1 cellular context compared by ENCODE assay signal in the genomic region with DNA sequence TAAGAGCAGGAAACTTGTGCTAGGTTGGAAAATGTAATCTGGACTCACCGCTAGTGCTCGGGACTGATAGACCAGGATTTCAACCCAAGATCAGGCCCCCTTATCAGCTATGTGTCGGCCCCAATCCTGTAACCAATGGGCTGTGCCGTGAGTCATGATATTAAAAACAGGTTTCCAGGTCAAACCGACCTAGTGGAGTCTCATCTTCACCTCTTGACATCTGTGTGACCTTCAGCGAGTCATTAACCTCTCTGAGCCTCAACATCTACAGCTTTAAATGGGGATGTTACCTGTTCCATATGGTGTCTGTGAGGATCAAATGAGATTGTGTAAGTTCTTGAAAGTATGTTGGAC.
TF ChIP-seq lines count a peak whose summit lies in the region.

No MANE protein-coding gene starts in this region.

TF ChIP-seq in K562, 482 proteins besides CTCF, POLR2A, EP300 and RAD21 (continued from another document and continues in another):
- TF ChIP-seq, protein P1, sequence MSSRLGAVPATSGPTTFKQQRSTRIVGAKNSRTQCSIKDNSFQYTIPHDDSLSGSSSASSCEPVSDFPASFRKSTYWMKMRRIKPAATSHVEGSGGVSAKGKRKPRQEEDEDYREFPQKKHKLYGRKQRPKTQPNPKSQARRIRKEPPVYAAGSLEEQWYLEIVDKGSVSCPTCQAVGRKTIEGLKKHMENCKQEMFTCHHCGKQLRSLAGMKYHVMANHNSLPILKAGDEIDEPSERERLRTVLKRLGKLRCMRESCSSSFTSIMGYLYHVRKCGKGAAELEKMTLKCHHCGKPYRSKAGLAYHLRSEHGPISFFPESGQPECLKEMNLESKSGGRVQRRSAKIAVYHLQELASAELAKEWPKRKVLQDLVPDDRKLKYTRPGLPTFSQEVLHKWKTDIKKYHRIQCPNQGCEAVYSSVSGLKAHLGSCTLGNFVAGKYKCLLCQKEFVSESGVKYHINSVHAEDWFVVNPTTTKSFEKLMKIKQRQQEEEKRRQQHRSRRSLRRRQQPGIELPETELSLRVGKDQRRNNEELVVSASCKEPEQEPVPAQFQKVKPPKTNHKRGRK (tag; IDR thresholded peaks at IDR 0.05), result no peak
- no peak for TF ChIP-seq NUFIP1 (IDR thresholded peaks at IDR 0.05; ENCODE audit: partially characterized antibody)
- TF ChIP-seq TEAD2 (tag; IDR thresholded peaks at IDR 0.05), result no peak
- no peak for TF ChIP-seq MXI1 (IDR thresholded peaks at IDR 0.05; ENCODE audit: low read depth, low read length)
- TF ChIP-seq ZFPM2 (CRISPR knock-in tag; IDR thresholded peaks at IDR 0.05), result no peak
- TF ChIP-seq MBD1 (CRISPR knock-in tag; IDR thresholded peaks at IDR 0.05), result no peak
- TF ChIP-seq ETV1 (tag; conservative IDR thresholded peaks at IDR 0.05; ENCODE audit: low read depth), result no peak
- TF ChIP-seq, protein P2, sequence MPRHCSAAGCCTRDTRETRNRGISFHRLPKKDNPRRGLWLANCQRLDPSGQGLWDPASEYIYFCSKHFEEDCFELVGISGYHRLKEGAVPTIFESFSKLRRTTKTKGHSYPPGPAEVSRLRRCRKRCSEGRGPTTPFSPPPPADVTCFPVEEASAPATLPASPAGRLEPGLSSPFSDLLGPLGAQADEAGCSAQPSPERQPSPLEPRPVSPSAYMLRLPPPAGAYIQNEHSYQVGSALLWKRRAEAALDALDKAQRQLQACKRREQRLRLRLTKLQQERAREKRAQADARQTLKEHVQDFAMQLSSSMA (CRISPR knock-in tag; IDR thresholded peaks at IDR 0.05), result no peak
- no peak for TF ChIP-seq ZNF551 (CRISPR knock-in tag; IDR thresholded peaks at IDR 0.05)
- no peak for TF ChIP-seq ZBTB40 (IDR thresholded peaks at IDR 0.05)
- no peak for TF ChIP-seq ZBTB40 (CRISPR knock-in tag; IDR thresholded peaks at IDR 0.05)
- TF ChIP-seq TBL1XR1 (IDR thresholded peaks at IDR 0.05; ENCODE audit: low read length in 2 of 2), result no peak
- no peak for TF ChIP-seq ARID3B (CRISPR knock-in tag; IDR thresholded peaks at IDR 0.05; ENCODE audit: borderline replicate concordance)
- TF ChIP-seq, protein P3, sequence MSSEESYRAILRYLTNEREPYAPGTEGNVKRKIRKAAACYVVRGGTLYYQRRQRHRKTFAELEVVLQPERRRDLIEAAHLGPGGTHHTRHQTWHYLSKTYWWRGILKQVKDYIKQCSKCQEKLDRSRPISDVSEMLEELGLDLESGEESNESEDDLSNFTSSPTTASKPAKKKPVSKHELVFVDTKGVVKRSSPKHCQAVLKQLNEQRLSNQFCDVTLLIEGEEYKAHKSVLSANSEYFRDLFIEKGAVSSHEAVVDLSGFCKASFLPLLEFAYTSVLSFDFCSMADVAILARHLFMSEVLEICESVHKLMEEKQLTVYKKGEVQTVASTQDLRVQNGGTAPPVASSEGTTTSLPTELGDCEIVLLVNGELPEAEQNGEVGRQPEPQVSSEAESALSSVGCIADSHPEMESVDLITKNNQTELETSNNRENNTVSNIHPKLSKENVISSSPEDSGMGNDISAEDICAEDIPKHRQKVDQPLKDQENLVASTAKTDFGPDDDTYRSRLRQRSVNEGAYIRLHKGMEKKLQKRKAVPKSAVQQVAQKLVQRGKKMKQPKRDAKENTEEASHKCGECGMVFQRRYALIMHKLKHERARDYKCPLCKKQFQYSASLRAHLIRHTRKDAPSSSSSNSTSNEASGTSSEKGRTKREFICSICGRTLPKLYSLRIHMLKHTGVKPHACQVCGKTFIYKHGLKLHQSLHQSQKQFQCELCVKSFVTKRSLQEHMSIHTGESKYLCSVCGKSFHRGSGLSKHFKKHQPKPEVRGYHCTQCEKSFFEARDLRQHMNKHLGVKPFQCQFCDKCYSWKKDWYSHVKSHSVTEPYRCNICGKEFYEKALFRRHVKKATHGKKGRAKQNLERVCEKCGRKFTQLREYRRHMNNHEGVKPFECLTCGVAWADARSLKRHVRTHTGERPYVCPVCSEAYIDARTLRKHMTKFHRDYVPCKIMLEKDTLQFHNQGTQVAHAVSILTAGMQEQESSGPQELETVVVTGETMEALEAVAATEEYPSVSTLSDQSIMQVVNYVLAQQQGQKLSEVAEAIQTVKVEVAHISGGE (CRISPR knock-in tag; IDR thresholded peaks at IDR 0.05), result no peak
- no peak for TF ChIP-seq ZNF780A (CRISPR knock-in tag; IDR thresholded peaks at IDR 0.05)
- TF ChIP-seq NCOA2 (IDR thresholded peaks at IDR 0.05; ENCODE audit: partially characterized antibody in 2 of 2), result no peak
- TF ChIP-seq BRD9 (IDR thresholded peaks at IDR 0.05; ENCODE audit: low read depth, partially characterized antibody), result no peak
- no peak for TF ChIP-seq ZNF444 (CRISPR knock-in tag; IDR thresholded peaks at IDR 0.05)
- no peak for TF ChIP-seq MTA1 (IDR thresholded peaks at IDR 0.05; ENCODE audit: borderline replicate concordance)
- TF ChIP-seq KLF16 (IDR thresholded peaks at IDR 0.05), result no peak
- TF ChIP-seq BRCA1 (IDR thresholded peaks at IDR 0.05), result no peak
- TF ChIP-seq BRCA1 (CRISPR knock-in tag; IDR thresholded peaks at IDR 0.05), result no peak
- TF ChIP-seq ZNF280B (CRISPR knock-in tag; IDR thresholded peaks at IDR 0.05), result no peak
- TF ChIP-seq ZKSCAN3 (CRISPR knock-in tag; IDR thresholded peaks at IDR 0.05), result no peak
- TF ChIP-seq NBN (IDR thresholded peaks at IDR 0.05; ENCODE audit: low read depth), result peak; percentile 15; the same call in 1 of the 2 replicates
- no peak for TF ChIP-seq SIN3B (IDR thresholded peaks at IDR 0.05; ENCODE audit: low read depth)
- TF ChIP-seq ZNF778 (CRISPR knock-in tag; IDR thresholded peaks at IDR 0.05), result no peak
- no peak for TF ChIP-seq EZH2 (IDR thresholded peaks at IDR 0.05; ENCODE audit: borderline replicate concordance, low read depth, low read length)
- TF ChIP-seq CREB3L1 (IDR thresholded peaks at IDR 0.05; ENCODE audit: borderline replicate concordance, low read depth), result no peak
- peak; percentile 92 for TF ChIP-seq ESRRA (IDR thresholded peaks at IDR 0.05; ENCODE audit: borderline replicate concordance, low read depth)
